In the genomic region with DNA sequence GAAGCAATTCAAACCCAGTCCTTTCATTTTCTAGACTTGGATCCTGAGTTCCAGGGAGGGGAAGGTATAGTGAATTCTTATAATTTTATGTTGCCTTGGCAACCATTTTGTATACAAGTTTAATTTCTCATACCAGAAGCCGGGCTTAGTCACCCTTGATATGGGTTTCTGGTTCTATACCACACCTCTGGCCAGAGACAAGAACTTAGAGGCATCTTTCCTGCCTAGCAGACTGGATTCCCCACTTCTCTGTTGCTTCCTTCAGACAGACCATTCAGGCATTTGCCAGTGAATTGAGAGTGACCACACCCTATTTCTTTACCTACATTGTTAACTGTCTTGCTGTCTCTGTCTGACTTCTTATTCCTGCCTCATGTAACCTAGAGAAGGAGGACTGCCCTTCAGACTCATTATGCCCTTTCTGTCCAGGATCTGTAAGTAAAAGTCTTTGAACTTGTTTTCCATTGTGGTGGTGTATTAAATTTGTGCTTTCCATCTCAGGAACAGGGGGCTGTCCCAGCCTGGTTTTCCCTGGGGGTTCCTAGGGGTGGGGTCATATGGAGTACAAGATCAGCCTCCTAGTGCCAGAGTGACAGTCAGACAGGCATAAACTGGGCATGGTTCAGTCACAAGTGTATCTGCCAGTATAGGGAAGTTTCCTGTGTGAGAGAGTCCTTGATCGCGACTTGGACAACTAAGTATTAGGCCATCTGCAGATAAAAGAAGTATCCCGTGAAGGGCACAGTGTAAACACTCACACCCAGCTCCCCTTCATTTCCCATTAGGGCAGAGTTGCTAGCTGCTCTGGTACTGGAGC, we compare ENCODE assay signal across 10 cellular contexts. TPM values are rescaled to one million over a fixed set of nuclear protein-coding genes. Genes with fewer than 3 reads are reported as not detected.
DNase-seq lines count a peak whose midpoint lies in the region; ATAC-seq and TF ChIP-seq lines count a peak whose summit lies in the region.
"Had no signal": no experiment of that assay in that cellular context is flagged by ENCODE, and none has a peak within 500 bp of the region (broad histone marks: within the 10 kb centered on the region; RNA-seq: fewer than 3 reads in every experiment).

No MANE protein-coding gene starts in this region.

- peaks cover 6% of the 10 kb centered on the region for H3K36me3 Mint-ChIP-seq in MCF 10A (ENCODE audit: insufficient read depth, unreplicated experiment)
- no peaks in the 10 kb centered on the region for H3K36me3 Mint-ChIP-seq in activated B cell treated with CpG ODN at 0.5 μM for 24 hours (ENCODE audit: low read depth)
- H3K36me3 Mint-ChIP-seq in effector memory CD8-positive, alpha-beta T cell (ENCODE audit: insufficient read depth) = peaks cover 23% of the 10 kb centered on the region

- H3K9me3 ChIP-seq in breast epithelium = no peaks in the 10 kb centered on the region

- TF ChIP-seq POLR2A in breast epithelium (IDR thresholded peaks at IDR 0.05) = no peak

- CTCF ChIA-PET in MCF 10A (lab: Yijun Ruan, JAX) = no interaction called here
- CTCF ChIA-PET in activated B cell treated with CpG ODN at 0.5 μM for 24 hours (lab: Charles Lee) = no interaction called here

- POLR2A ChIA-PET in MCF 10A (lab: Yijun Ruan, JAX) = no interaction called here
- POLR2A ChIA-PET in activated B cell treated with CpG ODN at 0.5 μM for 24 hours (lab: Charles Lee) = no interaction called here

- no peak overlapping the region for H3K4me3 ChIP-seq in breast epithelium

- H3K9me3 Mint-ChIP-seq in MCF 10A (ENCODE audit: unreplicated experiment) = no peaks in the 10 kb centered on the region
- no peaks in the 10 kb centered on the region for H3K9me3 Mint-ChIP-seq in activated B cell treated with CpG ODN at 0.5 μM for 24 hours
- no peaks in the 10 kb centered on the region for H3K9me3 Mint-ChIP-seq in effector memory CD8-positive, alpha-beta T cell

- intact Hi-C loops in MCF 10A (cut with micrococcal nuclease) = no loop called here
- intact Hi-C loops in breast epithelium (cut with DNase I; ENCODE audit: low total_unique reads) = no loop called here
- intact Hi-C loops in activated B cell treated with CpG ODN at 0.5 μM for 24 hours (cut with micrococcal nuclease) = no loop called here
- intact Hi-C loops in left ventricle myocardium superior (cut with micrococcal nuclease) = no loop called here

- TSS peak; percentile 72 for BruUV-seq in MCF 10A (replicated peaks; lab: Mats Ljungman, UMichigan)

- peaks cover 29% of the 10 kb centered on the region for H3K4me1 Mint-ChIP-seq in MCF 10A (ENCODE audit: insufficient read depth, unreplicated experiment)
- H3K4me1 Mint-ChIP-seq in activated B cell treated with CpG ODN at 0.5 μM for 24 hours = peaks cover 28% of the 10 kb centered on the region
- peaks cover 48 to 65% of the 10 kb centered on the region in 2 donors for H3K4me1 Mint-ChIP-seq in effector memory CD8-positive, alpha-beta T cell (ENCODE audit: low read depth in 2 of 2)

- no peak overlapping the region for H3K27ac Mint-ChIP-seq in MCF 10A (ENCODE audit: low read depth, unreplicated experiment)
- peak overlapping the region; percentile 41 for H3K27ac Mint-ChIP-seq in activated B cell treated with CpG ODN at 0.5 μM for 24 hours
- peak overlapping the region; percentile 90 to 91 for H3K27ac Mint-ChIP-seq in effector memory CD8-positive, alpha-beta T cell

- no peak overlapping the region for H3K4me3 Mint-ChIP-seq in MCF 10A (ENCODE audit: unreplicated experiment)
- no peak overlapping the region for H3K4me3 Mint-ChIP-seq in activated B cell treated with CpG ODN at 0.5 μM for 24 hours
- H3K4me3 Mint-ChIP-seq in effector memory CD8-positive, alpha-beta T cell = peak overlapping the region; percentile 62 to 72

- TF ChIP-seq CTCF in MCF 10A (IDR thresholded peaks at IDR 0.05; ENCODE audit: unreplicated experiment) (no peak), breast epithelium (IDR thresholded peaks at IDR 0.05) (no peak), activated B cell treated with CpG ODN at 0.5 μM for 24 hours (IDR thresholded peaks at IDR 0.05) (no peak)

- H3K36me3 ChIP-seq in breast epithelium = no peaks in the 10 kb centered on the region

- H3K27me3 Mint-ChIP-seq in MCF 10A (ENCODE audit: insufficient read depth, unreplicated experiment) (no peaks in the 10 kb centered on the region), activated B cell treated with CpG ODN at 0.5 μM for 24 hours (no peaks in the 10 kb centered on the region)
- no peaks in the 10 kb centered on the region for H3K27me3 Mint-ChIP-seq in effector memory CD8-positive, alpha-beta T cell

- H3K27me3 ChIP-seq in breast epithelium = peaks cover 0 to 5% of the 10 kb centered on the region in 2 donors

- no peaks in the 10 kb centered on the region for H3K4me1 ChIP-seq in breast epithelium

- no peak for DNase-seq in MCF 10A (ENCODE audit: unreplicated experiment)
- no peak for DNase-seq in breast epithelium (ENCODE audit: low spot score in 2 of 2)
- no peak for DNase-seq in activated B cell treated with CpG ODN at 0.5 μM for 24 hours
- DNase-seq in effector memory CD8-positive, alpha-beta T cell = peak; percentile 29 to 37 (median 36)
- peak; percentile 32 for DNase-seq in stimulated activated naive CD8-positive, alpha-beta T cell treated with anti-CD3 and anti-CD28 coated beads, Interleukin-15, Interleukin-2, amounts not matched to agents 100 U/mL and 50 U/mL, for 24 hours
- no peak for DNase-seq in left ventricle myocardium superior
- no peak for DNase-seq in HCEC 1CT
- DNase-seq: retina had no signal

- no peak overlapping the region for H3K27ac ChIP-seq in breast epithelium

- peak; percentile 41 for ATAC-seq in activated B cell treated with CpG ODN at 0.5 μM for 24 hours (ENCODE audit: low read depth)
- ATAC-seq in effector memory CD8-positive, alpha-beta T cell (replicated peaks) = peak; percentile 54
- peak; percentile 72 for ATAC-seq in stimulated activated naive CD8-positive, alpha-beta T cell treated with anti-CD3 and anti-CD28 coated beads, Interleukin-15, Interleukin-2, amounts not matched to agents 100 U/mL and 50 U/mL, for 24 hours
- ATAC-seq in GM19324 (IDR thresholded peaks at IDR 0.05; ENCODE audit: low FRiP score, unreplicated experiment) = no peak
- no peak for ATAC-seq in left ventricle myocardium superior
- ATAC-seq: HepG2 had no signal

RNA-seq across cellular contexts. Expression of a gene that starts 27.4 kb away (rescaled TPM):
- total RNA-seq in MCF 10A (2022) (not detected in 2 replicates), breast epithelium (1 to 10 TPM; 2.6 to 9.8 (median 4.7) TPM), activated B cell treated with CpG ODN at 0.5 μM for 24 hours (0.69 and 1.0 TPM in 2 replicates), left ventricle myocardium superior (0.77 TPM)
- total RNA-seq: HepG2 had no signal

Comparison
In these comparisons a context has a peak if more than half of its experiments do, and no peak if none do; other contexts are left out.
1. DNase-seq: peak in effector memory CD8-positive, alpha-beta T cell (3 of 3) and stimulated activated naive CD8-positive, alpha-beta T cell treated with anti-CD3 and anti-CD28 coated beads, Interleukin-15, Interleukin-2, amounts not matched to agents 100 U/mL and 50 U/mL, for 24 hours (single experiment); none in MCF 10A (single experiment), breast epithelium (0 of 2), activated B cell treated with CpG ODN at 0.5 μM for 24 hours (single experiment), left ventricle myocardium superior (single experiment) and HCEC 1CT (single experiment).
2. H3K4me3 Mint-ChIP-seq: peak in effector memory CD8-positive, alpha-beta T cell (2 of 2); none in MCF 10A (single experiment) and activated B cell treated with CpG ODN at 0.5 μM for 24 hours (single experiment).
3. ATAC-seq: peak in activated B cell treated with CpG ODN at 0.5 μM for 24 hours (single experiment), effector memory CD8-positive, alpha-beta T cell (single experiment) and stimulated activated naive CD8-positive, alpha-beta T cell treated with anti-CD3 and anti-CD28 coated beads, Interleukin-15, Interleukin-2, amounts not matched to agents 100 U/mL and 50 U/mL, for 24 hours (single experiment); none in GM19324 (single experiment) and left ventricle myocardium superior (single experiment).